Comparison of ENCODE assay signal across 26 cellular contexts in genomic region chr18:42351455-42351854, GRCh38.
"Had no signal": no experiment of that assay in that cellular context is flagged by ENCODE, and none has a peak within 500 bp of the region (broad histone marks: within the 10 kb centered on the region; RNA-seq: fewer than 3 reads in every experiment).

No MANE protein-coding gene starts in this region.

- H3K27ac ChIP-seq: esophagus squamous epithelium, heart right ventricle, ovary, psoas muscle, sigmoid colon, stomach, thyroid gland had no signal

- ATAC-seq: heart right ventricle; left lobe of liver; mucosa of descending colon; natural killer cell treated with Interleukin-12 subunit alpha and Interleukin-12 subunit beta and Interleukin-15 and Interleukin-18, amount 100 ng/mL, for 72 hours; psoas muscle; right cardiac atrium; stimulated activated effector memory CD8-positive, alpha-beta T cell treated with anti-CD3 and anti-CD28 coated beads, Interleukin-12 subunit alpha, Interleukin-12 subunit beta, amount 100 ng/mL, for 72 hours had no signal

- H3K4me1 ChIP-seq: esophagus squamous epithelium, heart right ventricle, psoas muscle, sigmoid colon, stomach, thyroid gland had no signal

- H3K36me3 Mint-ChIP-seq: mesothelial cell of epicardium; naive B cell; natural killer cell treated with Interleukin-12 subunit alpha and Interleukin-12 subunit beta and Interleukin-15 and Interleukin-18, amount 100 ng/mL, for 72 hours; stimulated activated effector memory CD8-positive, alpha-beta T cell treated with anti-CD3 and anti-CD28 coated beads, Interleukin-12 subunit alpha, Interleukin-12 subunit beta, amount 100 ng/mL, for 72 hours had no signal

- H3K27me3 Mint-ChIP-seq: dendritic cell treated with granulocyte-macrophage colony-stimulating factor and Interleukin-4, amounts not matched to agents 40 ng/mL and 50 ng/mL, for 4 days; naive B cell; natural killer cell treated with Interleukin-12 subunit alpha and Interleukin-12 subunit beta and Interleukin-15 and Interleukin-18, amount 100 ng/mL, for 72 hours had no signal

- DNase-seq: effector CD8-positive, alpha-beta T cell; esophagus squamous epithelium; foreskin melanocyte; glutamatergic neuron; heart right ventricle; hippocampal formation; mesenchymal stem cell; mucosa of descending colon; naive B cell; nucleus accumbens; ovary; posterior cingulate gyrus; psoas muscle; right cardiac atrium; sigmoid colon; stimulated activated CD4-positive, alpha-beta T cell treated with anti-CD3 and anti-CD28 coated beads, Interleukin-2, amount 100 ng/mL, for 24 hours; stimulated activated CD4-positive, alpha-beta T cell treated with anti-CD3 and anti-CD28 coated beads, Interleukin-4, amount 100 ng/mL, for 24 hours; stimulated activated naive CD4-positive, alpha-beta T cell treated with Interleukin-2 at 50 U/mL for 16 hours; stomach; thyroid gland; trophoblast cell had no signal

- H3K9me3 ChIP-seq: esophagus squamous epithelium, heart right ventricle, mucosa of descending colon, ovary, psoas muscle, sigmoid colon, stomach, thyroid gland had no signal

- H3K4me1 Mint-ChIP-seq: mesothelial cell of epicardium; naive B cell; stimulated activated effector memory CD8-positive, alpha-beta T cell treated with anti-CD3 and anti-CD28 coated beads, Interleukin-12 subunit alpha, Interleukin-12 subunit beta, amount 100 ng/mL, for 72 hours had no signal

- H3K4me3 Mint-ChIP-seq: dendritic cell treated with granulocyte-macrophage colony-stimulating factor and Interleukin-4, amounts not matched to agents 40 ng/mL and 50 ng/mL, for 4 days; mesothelial cell of epicardium; naive B cell; natural killer cell treated with Interleukin-12 subunit alpha and Interleukin-12 subunit beta and Interleukin-15 and Interleukin-18, amount 100 ng/mL, for 72 hours; stimulated activated effector memory CD8-positive, alpha-beta T cell treated with anti-CD3 and anti-CD28 coated beads, Interleukin-12 subunit alpha, Interleukin-12 subunit beta, amount 100 ng/mL, for 72 hours had no signal

- H3K9me3 Mint-ChIP-seq: dendritic cell treated with granulocyte-macrophage colony-stimulating factor and Interleukin-4, amounts not matched to agents 40 ng/mL and 50 ng/mL, for 4 days; mesothelial cell of epicardium; naive B cell; natural killer cell treated with Interleukin-12 subunit alpha and Interleukin-12 subunit beta and Interleukin-15 and Interleukin-18, amount 100 ng/mL, for 72 hours; stimulated activated effector memory CD8-positive, alpha-beta T cell treated with anti-CD3 and anti-CD28 coated beads, Interleukin-12 subunit alpha, Interleukin-12 subunit beta, amount 100 ng/mL, for 72 hours had no signal

- H3K27me3 ChIP-seq: esophagus squamous epithelium, heart right ventricle, ovary, sigmoid colon, stomach, thyroid gland had no signal

- H3K4me3 ChIP-seq: esophagus squamous epithelium, heart right ventricle, mucosa of descending colon, ovary, psoas muscle, sigmoid colon, stomach, thyroid gland had no signal

- H3K27ac Mint-ChIP-seq: dendritic cell treated with granulocyte-macrophage colony-stimulating factor and Interleukin-4, amounts not matched to agents 40 ng/mL and 50 ng/mL, for 4 days; mesothelial cell of epicardium; naive B cell; natural killer cell treated with Interleukin-12 subunit alpha and Interleukin-12 subunit beta and Interleukin-15 and Interleukin-18, amount 100 ng/mL, for 72 hours; stimulated activated effector memory CD8-positive, alpha-beta T cell treated with anti-CD3 and anti-CD28 coated beads, Interleukin-12 subunit alpha, Interleukin-12 subunit beta, amount 100 ng/mL, for 72 hours had no signal

- H3K36me3 ChIP-seq: esophagus squamous epithelium, heart right ventricle, ovary, sigmoid colon, stomach, thyroid gland had no signal
